In genomic region chr21:25735895-25736597, GRCh38 we compare ENCODE assay signal across 8 cellular contexts. TPM values are rescaled to one million over a fixed set of nuclear protein-coding genes. Genes with fewer than 3 reads are reported as not detected.
DNase-seq lines count a peak whose midpoint lies in the region; ATAC-seq and TF ChIP-seq lines count a peak whose summit lies in the region.

No MANE protein-coding gene starts in this region.

- peaks cover 30% of the 10 kb centered on the region for H3K4me1 ChIP-seq in GM23248 (ENCODE audit: insufficient read depth)
- H3K4me1 ChIP-seq in Loucy (ENCODE audit: insufficient read depth, low read length, poor library complexity, severe bottlenecking) = peaks cover 54% of the 10 kb centered on the region
- peaks cover 27 to 48% of the 10 kb centered on the region in 2 donors for H3K4me1 ChIP-seq in adrenal gland (replicated peaks in 1 of 2)

- H3K4me3 ChIP-seq in GM23248 (peak overlapping the region; percentile 99), Loucy (ENCODE audit: low read length, poor library complexity, severe bottlenecking) (peak overlapping the region; percentile 97), adrenal gland (peak overlapping the region; percentile 45 to 79 (median 62))

- H3K36me3 ChIP-seq in GM23248 (ENCODE audit: low read depth) = no peaks in the 10 kb centered on the region
- no peaks in the 10 kb centered on the region for H3K36me3 ChIP-seq in Loucy (ENCODE audit: insufficient read depth, low read length)
- H3K36me3 ChIP-seq in adrenal gland (replicated peaks in 1 of 2) = no peaks in the 10 kb centered on the region

- TF ChIP-seq POLR2A in adrenal gland (IDR thresholded peaks at IDR 0.05) = no peak

- peak; percentile 2 for ATAC-seq in stimulated activated naive CD8-positive, alpha-beta T cell treated with anti-CD3 and anti-CD28 coated beads, Interleukin-15, Interleukin-2, amounts not matched to agents 100 U/mL and 50 U/mL, for 24 hours

- TF ChIP-seq CTCF in Loucy (conservative IDR thresholded peaks at IDR 0.05; ENCODE audit: low read length) (no peak), adrenal gland (IDR thresholded peaks at IDR 0.05) (no peak)

- H3K27me3 ChIP-seq in GM23248 (replicated peaks; ENCODE audit: insufficient read depth) = no peaks in the 10 kb centered on the region
- no peaks in the 10 kb centered on the region for H3K27me3 ChIP-seq in Loucy (ENCODE audit: insufficient read depth, low read length, poor library complexity, severe bottlenecking)
- no peaks in the 10 kb centered on the region for H3K27me3 ChIP-seq in adrenal gland

- DNase-seq in NOMO-1 treated with DMSO at 0.1 percent for 48 hours (lab: John Stamatoyannopoulos, UW; ENCODE audit: unreplicated experiment) (peak; percentile 22), NOMO-1 treated with dmso at 0.1 percent for 144 hours (lab: John Stamatoyannopoulos, UW; ENCODE audit: unreplicated experiment) (no peak), GM23248 (peak; percentile 49), adrenal gland (peak in 1 of 7 donors; percentile 7), iris pigment epithelial cell (ENCODE audit: low read depth) (peak; percentile 54), mucosa of gallbladder (ENCODE audit: low spot score) (no peak)
- no peak for DNase-seq in stimulated activated naive CD8-positive, alpha-beta T cell treated with anti-CD3 and anti-CD28 coated beads, Interleukin-15, Interleukin-2, amounts not matched to agents 100 U/mL and 50 U/mL, for 24 hours

- intact Hi-C loops in adrenal gland (cut with DNase I) = no loop called here

- H3K27ac ChIP-seq in GM23248 (peak overlapping the region; percentile 97), adrenal gland (peak overlapping the region; percentile 60 to 100 (median 99))

- H3K4me2 ChIP-seq in GM23248 (ENCODE audit: unreplicated experiment) (peak overlapping the region; percentile 87), Loucy (ENCODE audit: low read depth, low read length, poor library complexity, severe bottlenecking) (peak overlapping the region; percentile 84)

- H3K9me3 ChIP-seq in GM23248 (ENCODE audit: low read depth) (no peaks in the 10 kb centered on the region), Loucy (ENCODE audit: insufficient read depth, low read depth, low read length) (no peaks in the 10 kb centered on the region), adrenal gland (replicated peaks in 1 of 3) (no peaks in the 10 kb centered on the region)

- no peaks in the 10 kb centered on the region for H4K20me1 ChIP-seq in GM23248 (ENCODE audit: insufficient read depth)
- H4K20me1 ChIP-seq in Loucy (ENCODE audit: insufficient read depth, low read length, poor library complexity, severe bottlenecking) = peaks cover 25% of the 10 kb centered on the region

- H3K9ac ChIP-seq in GM23248 (peak overlapping the region; percentile 96), Loucy (ENCODE audit: low read depth, low read length, poor library complexity, severe bottlenecking) (peak overlapping the region; percentile 97)

- in situ Hi-C loops in GM23248 (cut with MboI) = no loop called here

- WGBS in GM23248 (ENCODE audit: low coverage in 1 of 2, low lambda C conversion rate in 2 of 2, missing lambda C conversion rate in 2 of 2), 2 experiments = 2% methylated on average over 18 to 19 of the region's 20 CpGs
- WGBS in adrenal gland, 4 donors = 0 to 1% (median 0%) methylated on average over 20 of the region's 20 CpGs

- peaks cover 89% of the 10 kb centered on the region for H3K79me2 ChIP-seq in GM23248 (ENCODE audit: insufficient read depth)
- peaks cover 82% of the 10 kb centered on the region for H3K79me2 ChIP-seq in Loucy (ENCODE audit: insufficient read depth, low read length)

- H3K9me2 ChIP-seq in GM23248 (ENCODE audit: insufficient read depth) = no peaks in the 10 kb centered on the region
- no peaks in the 10 kb centered on the region for H3K9me2 ChIP-seq in Loucy (replicated peaks; ENCODE audit: low read depth, low read length)

- H3F3A ChIP-seq in GM23248 (ENCODE audit: insufficient read depth) = peaks cover 24% of the 10 kb centered on the region; the same call in 1 of the 2 replicates
- no peaks in the 10 kb centered on the region for H3F3A ChIP-seq in Loucy (ENCODE audit: low read depth)

- peak overlapping the region; percentile 89 for H2AFZ ChIP-seq in GM23248
- peak overlapping the region; percentile 97 for H2AFZ ChIP-seq in Loucy (ENCODE audit: low read length)

RNA-seq across cellular contexts. Expression of gene GABPA, which starts 1.3 kb away (rescaled TPM):
- total RNA-seq in GM23248 (2014; rRNA removed; shearing (Covaris generic)) = 23.4 and 24.4 TPM in 2 replicates
- polyA plus RNA-seq in GM23248 (2016; fragmentation: Nextera tagmentation; extraction: Ambion mirVana) (14.8 and 17.6 TPM in 2 replicates), adrenal gland (10 to 100 TPM in 1 of 3 donors, 1 to 10 TPM in 2; 7.2 to 21.0 (median 9.0) TPM)
- total RNA-seq in adrenal gland (10 to 100 TPM; 15.3 to 33.0 (median 22.2) TPM), mucosa of gallbladder (27.2 TPM)

RNA-seq across cellular contexts. Expression of gene ATP5PF, which starts 1.3 kb away (rescaled TPM):
- 59.3 and 86.0 TPM in 2 replicates for total RNA-seq in GM23248 (2014; rRNA removed; shearing (Covaris generic))
- 358 and 376 TPM in 2 replicates for polyA plus RNA-seq in GM23248 (2016; fragmentation: Nextera tagmentation; extraction: Ambion mirVana)
- total RNA-seq in adrenal gland = 100 to 1,000 TPM in 7 of 8 donors, 10 to 100 TPM in 1; 88.5 to 245 (median 176) TPM
- 100 to 1,000 TPM; 198 to 552 (median 296) TPM for polyA plus RNA-seq in adrenal gland
- 104 TPM for total RNA-seq in mucosa of gallbladder

Comparison
In these comparisons a context has a peak if more than half of its experiments do, and no peak if none do; other contexts are left out.
1. DNase-seq: peak in NOMO-1 treated with DMSO at 0.1 percent for 48 hours (single experiment), GM23248 (single experiment) and iris pigment epithelial cell (single experiment); none in NOMO-1 treated with dmso at 0.1 percent for 144 hours (single experiment), stimulated activated naive CD8-positive, alpha-beta T cell treated with anti-CD3 and anti-CD28 coated beads, Interleukin-15, Interleukin-2, amounts not matched to agents 100 U/mL and 50 U/mL, for 24 hours (single experiment) and mucosa of gallbladder (single experiment).
2. Peak in every context shown above with its lines, with median percentiles within 50 percentile points of each other: H3K4me3 ChIP-seq.